In the genomic region with DNA sequence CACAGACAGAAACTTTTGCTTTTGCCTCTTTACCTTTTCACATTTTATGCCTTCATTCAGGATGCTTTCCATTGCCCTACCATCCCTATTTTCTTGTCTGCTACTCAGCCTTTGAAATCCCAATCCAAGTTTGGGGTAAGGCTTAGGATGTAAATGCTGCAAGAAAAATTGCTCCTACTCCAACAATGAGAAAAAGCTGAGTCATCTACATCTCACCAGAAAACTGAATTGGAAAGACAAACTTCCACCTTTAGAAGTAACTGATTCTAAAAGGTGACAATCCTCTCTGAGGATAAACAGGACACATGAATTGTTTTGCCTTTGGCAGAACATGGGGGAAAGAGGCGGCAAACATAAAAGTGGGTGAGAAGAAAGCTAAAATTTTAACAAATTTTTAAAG, we compare ENCODE assay signal across 1 cellular context.
TF ChIP-seq lines count a peak whose summit lies in the region.

No MANE protein-coding gene starts in this region.

TF ChIP-seq in A549, 52 proteins besides CTCF, POLR2A, EP300 and RAD21 (continued from another document):
- TF ChIP-seq MAFK (IDR thresholded peaks at IDR 0.05; ENCODE audit: partially characterized antibody) (peak; percentile 91), EHF (CRISPR knock-in tag; IDR thresholded peaks at IDR 0.05) (no peak), HOXA7 (CRISPR knock-in tag; IDR thresholded peaks at IDR 0.05) (no peak), KDM5A (IDR thresholded peaks at IDR 0.05) (no peak), RFX5 (IDR thresholded peaks at IDR 0.05) (no peak)
